In the genomic region with DNA sequence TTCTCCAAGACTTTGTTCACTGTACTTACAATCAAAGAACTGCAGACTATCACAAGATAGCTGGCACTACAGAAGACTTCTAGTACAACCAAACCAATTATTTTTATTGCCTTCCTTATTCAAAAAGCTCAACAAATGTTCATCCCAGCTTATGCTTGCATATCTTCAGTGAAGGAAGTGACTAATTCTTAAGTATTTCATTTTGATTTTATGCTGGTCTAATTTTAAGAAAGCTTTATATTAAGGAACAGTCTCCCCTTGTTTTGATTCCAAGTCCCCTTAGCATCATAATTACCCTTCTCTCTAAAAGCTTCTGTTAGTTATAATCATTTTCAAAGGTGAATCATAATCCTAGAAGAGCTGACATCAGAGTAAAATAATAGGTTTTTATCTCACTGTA, we compare ENCODE assay signal across 25 cellular contexts.
"Had no signal": no experiment of that assay in that cellular context is flagged by ENCODE, and none has a peak within 500 bp of the region (broad histone marks: within the 10 kb centered on the region; RNA-seq: fewer than 3 reads in every experiment).

No MANE protein-coding gene starts in this region.

- H3K9me3 ChIP-seq: neutrophil, pancreas, prostate gland, right lobe of liver, sigmoid colon, stomach, thoracic aorta, thyroid gland, upper lobe of left lung, vagina had no signal

- H3K27ac ChIP-seq: neutrophil, pancreas, prostate gland, right lobe of liver, sigmoid colon, stomach, thoracic aorta, thyroid gland, tibial nerve, upper lobe of left lung, vagina had no signal

- ATAC-seq: natural killer cell treated with Interleukin-12 subunit alpha and Interleukin-12 subunit beta and Interleukin-15 and Interleukin-18, amount 100 ng/mL, for 72 hours; pancreas; right cardiac atrium; right lobe of liver; stimulated activated effector memory CD8-positive, alpha-beta T cell treated with anti-CD3 and anti-CD28 coated beads, Interleukin-12 subunit alpha, Interleukin-12 subunit beta, amount 100 ng/mL, for 72 hours; stimulated activated naive B cell treated with anti-CD40 and anti-IgM and Interleukin-4, amounts not matched to agents 10 μg/mL and 1 μg/mL and 100 μg/mL, for 72 hours had no signal

- H3K4me3 ChIP-seq: pancreas, prostate gland, right lobe of liver, sigmoid colon, stomach, thoracic aorta, thyroid gland, tibial nerve, upper lobe of left lung, vagina had no signal

- H3K27me3 ChIP-seq: neutrophil, pancreas, right lobe of liver, sigmoid colon, stomach, thyroid gland, tibial nerve, upper lobe of left lung, vagina had no signal

- DNase-seq: nephron progenitor cell; nucleus accumbens; pancreas; retina; right lobe of liver; sigmoid colon; small intestine; stimulated activated CD4-positive, alpha-beta T cell treated with anti-CD3 and anti-CD28 coated beads, Interleukin-15, amount 100 ng/mL, for 24 hours; stimulated activated CD4-positive, alpha-beta T cell treated with anti-CD3 and anti-CD28 coated beads, Interleukin-2, amount 100 ng/mL, for 24 hours; stimulated activated CD4-positive, alpha-beta T cell treated with anti-CD3 and anti-CD28 coated beads, Interleukin-2, amount 100 ng/mL, for 48 hours; stimulated activated CD4-positive, alpha-beta T cell treated with anti-CD3 and anti-CD28 coated beads, Interleukin-4, amount 100 ng/mL, for 24 hours; stimulated activated naive B cell treated with anti-CD40 and anti-IgM and Interleukin-4, amounts not matched to agents 10 μg/mL and 1 μg/mL and 100 μg/mL, for 72 hours; stimulated activated naive CD4-positive, alpha-beta T cell treated with Interleukin-2 at 50 U/mL for 16 hours; stomach; thyroid gland; trophoblast cell; upper lobe of left lung had no signal

- H3K36me3 ChIP-seq: neutrophil, pancreas, prostate gland, right lobe of liver, sigmoid colon, stomach, thoracic aorta, thyroid gland, tibial nerve, upper lobe of left lung, vagina had no signal

- H3K4me1 ChIP-seq: pancreas, prostate gland, right lobe of liver, sigmoid colon, stomach, thyroid gland, tibial nerve, upper lobe of left lung, vagina had no signal
